12 cellular contexts compared by ENCODE assay signal in the genomic region with DNA sequence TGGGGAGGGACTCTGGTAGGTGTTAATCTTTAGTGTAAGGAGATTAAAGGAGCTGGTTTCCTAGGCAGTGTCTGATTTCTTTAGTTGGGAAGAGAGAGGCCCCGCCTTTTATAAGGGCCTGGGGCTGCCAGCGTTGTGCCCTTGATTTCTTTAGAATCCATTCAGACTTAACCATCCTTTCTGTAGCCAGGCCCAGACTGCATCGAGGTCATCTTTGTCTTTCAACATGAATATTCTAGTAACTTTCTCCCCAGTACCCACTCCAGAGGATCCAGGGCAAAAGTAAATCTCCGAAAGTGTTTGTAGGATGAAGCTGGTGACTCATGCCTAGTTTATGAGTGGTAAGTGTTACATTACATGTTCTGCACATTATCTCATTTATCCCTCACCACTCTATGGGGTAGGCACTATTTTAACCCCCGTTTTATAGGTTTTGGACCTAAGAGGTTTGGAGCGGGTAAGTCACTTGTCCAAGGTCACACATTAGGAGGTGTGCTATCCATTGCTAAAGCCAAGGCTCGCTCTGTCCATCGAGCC. TPM values are rescaled to one million over a fixed set of nuclear protein-coding genes. Genes with fewer than 3 reads are reported as not detected.
DNase-seq lines count a peak whose midpoint lies in the region; ATAC-seq and TF ChIP-seq lines count a peak whose summit lies in the region.
"Had no signal": no experiment of that assay in that cellular context is flagged by ENCODE, and none has a peak within 500 bp of the region (broad histone marks: within the 10 kb centered on the region; RNA-seq: fewer than 3 reads in every experiment).

No MANE protein-coding gene starts in this region.

- H3K27me3 ChIP-seq in neutrophil (no peaks in the 10 kb centered on the region), trophoblast cell (ENCODE audit: insufficient read depth, low read length) (no peaks in the 10 kb centered on the region)

- no peak overlapping the region for H3K4me2 ChIP-seq in trophoblast cell (ENCODE audit: low read length)

- H3K23ac ChIP-seq in trophoblast cell (ENCODE audit: low read length) = no peak overlapping the region

- H3K9me3 ChIP-seq in neutrophil = no peaks in the 10 kb centered on the region
- no peaks in the 10 kb centered on the region for H3K9me3 ChIP-seq in trophoblast cell (ENCODE audit: insufficient read depth, low read depth, low read length)

- no peak for ATAC-seq in HG03432 (IDR thresholded peaks at IDR 0.05; ENCODE audit: unreplicated experiment)
- ATAC-seq: activated CD8-positive, alpha-beta T cell treated with anti-CD3 and anti-CD28 coated beads for 36 hours had no signal

- H4K91ac ChIP-seq in trophoblast cell (ENCODE audit: low read depth, low read length) = no peak overlapping the region

- DNase-seq in CD1c-positive myeloid dendritic cell (ENCODE audit: extremely low spot score) = peak; percentile 61
- DNase-seq in LoVo (ENCODE audit: low spot score) = peak; percentile 41
- peak; percentile 31 for DNase-seq in dedifferentiated amniotic fluid mesenchymal stem cell (ENCODE audit: extremely low spot score)
- DNase-seq in trophoblast cell = no peak
- no peak for DNase-seq in immature natural killer cell
- no peak for DNase-seq in DMS79 (lab: John Stamatoyannopoulos, UW)
- DNase-seq: activated CD8-positive, alpha-beta T cell treated with anti-CD3 and anti-CD28 coated beads for 36 hours; DMS153; NCI-H1436; stimulated activated CD4-positive, alpha-beta T cell treated with anti-CD3 and anti-CD28 coated beads, Interleukin-12 subunit alpha, Interleukin-12 subunit beta, amount 100 ng/mL, for 4 hours had no signal

- no peak overlapping the region for H4K12ac ChIP-seq in trophoblast cell (ENCODE audit: low read depth, low read length)

- H3K14ac ChIP-seq in trophoblast cell (ENCODE audit: low read length) = no peak overlapping the region

- no peak overlapping the region for H2AK5ac ChIP-seq in trophoblast cell (ENCODE audit: low read length)

- no peak overlapping the region for H3K9ac ChIP-seq in trophoblast cell (ENCODE audit: low read length)

- H3K27me3 Mint-ChIP-seq in immature natural killer cell (ENCODE audit: low read depth in 3 of 3) = no peaks in the 10 kb centered on the region
- H3K27me3 Mint-ChIP-seq: activated CD8-positive, alpha-beta T cell treated with anti-CD3 and anti-CD28 coated beads for 36 hours had no signal

- peaks cover 15 to 41% of the 10 kb centered on the region in 2 donors for H3K4me1 Mint-ChIP-seq in immature natural killer cell

- no peak overlapping the region for H2BK5ac ChIP-seq in trophoblast cell (ENCODE audit: low read depth, low read length, poor library complexity)

- peaks cover 13% of the 10 kb centered on the region for H3K36me3 ChIP-seq in neutrophil
- no peaks in the 10 kb centered on the region for H3K36me3 ChIP-seq in trophoblast cell (ENCODE audit: control insufficient read depth in 1 of 2, insufficient read depth in 2 of 2, low read length in 2 of 2)

- peak overlapping the region in 1 of 6 donors; percentile 4 for H3K27ac Mint-ChIP-seq in immature natural killer cell

- H3K27ac ChIP-seq in neutrophil (peak overlapping the region; percentile 99), trophoblast cell (ENCODE audit: low read depth, low read length) (no peak overlapping the region)

- H3K79me1 ChIP-seq in trophoblast cell (ENCODE audit: low read length) = no peaks in the 10 kb centered on the region

- H3K9me3 Mint-ChIP-seq in immature natural killer cell = no peaks in the 10 kb centered on the region
- H3K9me3 Mint-ChIP-seq: activated CD8-positive, alpha-beta T cell treated with anti-CD3 and anti-CD28 coated beads for 36 hours had no signal

- no peaks in the 10 kb centered on the region for H3K79me2 ChIP-seq in trophoblast cell (ENCODE audit: control insufficient read depth, insufficient read depth, low read length, poor library complexity)

- H4K8ac ChIP-seq in trophoblast cell (ENCODE audit: low read depth, low read length) = no peak overlapping the region

- peaks cover 0 to 5% (median 0%) of the 10 kb centered on the region in 3 donors for H3K36me3 Mint-ChIP-seq in immature natural killer cell

- H3K4me1 ChIP-seq in neutrophil (ENCODE audit: control insufficient read depth in 1 of 2, insufficient read depth in 1 of 2, low read depth in 1 of 2, low read length in 1 of 2) (peaks cover 81 to 100% of the 10 kb centered on the region in 2 experiments), trophoblast cell (ENCODE audit: control insufficient read depth in 1 of 2, insufficient read depth in 2 of 2, low read length in 2 of 2) (peaks cover 0 to 4% of the 10 kb centered on the region in 2 experiments)

- WGBS in trophoblast cell (ENCODE audit: extremely low coverage, insufficient coverage, insufficient read length) = no CpG with 5 or more reads among the region's 8 CpGs

- H2BK120ac ChIP-seq in trophoblast cell (ENCODE audit: insufficient read depth, low read length, poor library complexity) = no peak overlapping the region

- no peak overlapping the region for H3K18ac ChIP-seq in trophoblast cell (ENCODE audit: low read length)

- no peak for TF ChIP-seq CTCF in neutrophil (IDR thresholded peaks at IDR 0.05)

- peak overlapping the region; percentile 80 to 93 for H3K4me3 ChIP-seq in neutrophil (ENCODE audit: low read depth in 1 of 2, low read length in 1 of 2)
- H3K4me3 ChIP-seq in trophoblast cell (ENCODE audit: low read depth, low read length) = no peak overlapping the region

- no peak overlapping the region for H2BK12ac ChIP-seq in trophoblast cell (ENCODE audit: low read length)

- H3K4ac ChIP-seq in trophoblast cell (ENCODE audit: low read depth, low read length) = no peak overlapping the region

- no peak overlapping the region for H3K4me3 Mint-ChIP-seq in immature natural killer cell
- H3K4me3 Mint-ChIP-seq: activated CD8-positive, alpha-beta T cell treated with anti-CD3 and anti-CD28 coated beads for 36 hours had no signal

- H2AFZ ChIP-seq in trophoblast cell (ENCODE audit: insufficient read depth, low read length, poor library complexity) = no peak overlapping the region

RNA-seq across cellular contexts. Expression of a gene that starts 11.8 kb away (rescaled TPM):
- 28.3 and 28.6 TPM in 2 replicates for polyA plus RNA-seq in trophoblast cell (2013)
- 10 to 100 TPM; 24.7 to 39.1 (median 32.9) TPM for polyA plus RNA-seq in immature natural killer cell

Comparison
In these comparisons a context has a peak if more than half of its experiments do, and no peak if none do; other contexts are left out.
1. DNase-seq: peak in CD1c-positive myeloid dendritic cell (single experiment), LoVo (single experiment) and dedifferentiated amniotic fluid mesenchymal stem cell (single experiment); none in trophoblast cell (0 of 2), immature natural killer cell (0 of 3) and DMS79 (single experiment).